In genomic region chr14:101463566-101464171, GRCh38 we compare ENCODE assay signal across 2 cellular contexts.
A peak's percentile ranks its signal among the peaks of the same experiment; 100 is the strongest.
TF ChIP-seq lines count a peak whose summit lies in the region.

No MANE protein-coding gene starts in this region.

TF ChIP-seq in A549, 52 proteins besides CTCF, POLR2A, EP300 and RAD21 (continued from another document):
- peak in 1 of 2 experiments; percentile 23; a peak in 1 of 5 replicates for TF ChIP-seq JUN (IDR thresholded peaks at IDR 0.05)
- no peak for TF ChIP-seq NPAS2 (CRISPR knock-in tag; IDR thresholded peaks at IDR 0.05; ENCODE audit: borderline replicate concordance)
- TF ChIP-seq PBX3 (IDR thresholded peaks at IDR 0.05) = no peak
- TF ChIP-seq HOXB5 (CRISPR knock-in tag; IDR thresholded peaks at IDR 0.05) = no peak
- peak; percentile 19; the same call in 1 of the 2 replicates for TF ChIP-seq GATA3 (IDR thresholded peaks at IDR 0.05; ENCODE audit: borderline replicate concordance)

TF ChIP-seq in HEK293, 187 proteins besides CTCF, POLR2A, EP300 and RAD21 (continued from another document):
- TF ChIP-seq ZNF398 (tag by site-specific recombination; IDR thresholded peaks at IDR 0.05) = peak; percentile 30; the same call in 1 of the 2 replicates
- peak; percentile 84; the same call in 1 of the 2 replicates for TF ChIP-seq ZNF311 (tag by site-specific recombination; IDR thresholded peaks at IDR 0.05; ENCODE audit: borderline replicate concordance)
- TF ChIP-seq PBX3 (CRISPR knock-in tag; IDR thresholded peaks at IDR 0.05) = no peak
- TF ChIP-seq YY2 (tag by site-specific recombination; IDR thresholded peaks at IDR 0.05) = 0 out of 2 replicates have a peak, but pooled peaks have one; percentile 37
- TF ChIP-seq ZBTB44 (tag by site-specific recombination; IDR thresholded peaks at IDR 0.05) = no peak
- TF ChIP-seq ZNF837 (tag by site-specific recombination; IDR thresholded peaks at IDR 0.05) = no peak
- TF ChIP-seq ZNF426 (tag by site-specific recombination; IDR thresholded peaks at IDR 0.05) = no peak
- 0 out of 2 replicates have a peak, but pooled peaks have one; percentile 65 for TF ChIP-seq ZNF114 (tag by site-specific recombination; IDR thresholded peaks at IDR 0.05)
- TF ChIP-seq ZNF521 (tag by site-specific recombination; IDR thresholded peaks at IDR 0.05) = 0 out of 2 replicates have a peak, but pooled peaks have one; percentile 12
- TF ChIP-seq ZBTB26 (tag by site-specific recombination; optimal IDR thresholded peaks at IDR 0.05) = peak; percentile 7
- no peak for TF ChIP-seq ZNF214 (tag by site-specific recombination; IDR thresholded peaks at IDR 0.05; ENCODE audit: borderline replicate concordance)
- TF ChIP-seq ZNF175 (tag by site-specific recombination; IDR thresholded peaks at IDR 0.05) = no peak
- TF ChIP-seq ZSCAN4 (tag by site-specific recombination; IDR thresholded peaks at IDR 0.05) = peak; percentile 83
- no peak for TF ChIP-seq HIC1 (tag by site-specific recombination; IDR thresholded peaks at IDR 0.05)
- no peak for TF ChIP-seq KLF16 (tag by site-specific recombination; IDR thresholded peaks at IDR 0.05)
- no peak for TF ChIP-seq ZNF830 (tag by site-specific recombination; IDR thresholded peaks at IDR 0.05; ENCODE audit: low read depth)
- no peak for TF ChIP-seq ZNF654 (tag by site-specific recombination; IDR thresholded peaks at IDR 0.05; ENCODE audit: low read depth)
- TF ChIP-seq ZNF473 (tag by site-specific recombination; IDR thresholded peaks at IDR 0.05) = peak; percentile 63; the same call in 1 of the 2 replicates
